20 cellular contexts compared by ENCODE assay signal in the genomic region with DNA sequence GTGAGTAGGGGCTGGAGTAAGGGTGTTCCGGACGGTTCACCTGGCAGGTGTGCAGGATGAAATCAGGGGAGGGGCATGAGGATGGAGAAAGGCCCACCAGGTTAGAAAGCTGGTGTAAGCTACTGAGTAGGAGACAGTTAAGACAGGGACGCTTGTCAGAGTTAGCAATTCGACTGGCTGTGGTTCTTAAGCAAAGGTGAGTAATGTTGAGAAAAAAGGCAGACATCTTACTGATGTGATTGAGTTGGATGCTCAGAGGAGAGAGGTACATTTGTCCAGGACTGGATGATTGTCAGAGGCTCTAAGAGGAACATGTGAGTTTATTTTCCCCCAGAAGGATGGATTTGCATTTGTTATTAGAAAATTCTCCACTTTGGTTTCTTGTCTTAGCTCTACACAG.
"Had no signal": no experiment of that assay in that cellular context is flagged by ENCODE, and none has a peak within 500 bp of the region (broad histone marks: within the 10 kb centered on the region; RNA-seq: fewer than 3 reads in every experiment).

No MANE protein-coding gene starts in this region.

- H3K4me3 Mint-ChIP-seq: activated CD4-positive, alpha-beta memory T cell treated with anti-CD3 and anti-CD28 coated beads for 36 hours; activated naive CD4-positive, alpha-beta T cell treated with anti-CD3 and anti-CD28 coated beads, Interleukin-2, amount 10 ng/mL, durations not matched to agents 7 days and 5 days; central memory CD8-positive, alpha-beta T cell; natural killer cell; stimulated activated naive CD8-positive, alpha-beta T cell treated with anti-CD3 and anti-CD28 coated beads, Interleukin-15, Interleukin-2, amounts not matched to agents 100 ng/mL and 50 ng/mL, for 24 hours had no signal

- H3K4me3 ChIP-seq: adrenal gland, breast epithelium, lung, psoas muscle, right atrium auricular region, tibial artery had no signal

- FAIRE-seq: colon had no signal

- H3K36me3 Mint-ChIP-seq: activated CD4-positive, alpha-beta memory T cell treated with anti-CD3 and anti-CD28 coated beads for 36 hours; natural killer cell had no signal

- H3K4me1 ChIP-seq: psoas muscle had no signal

- H3K27me3 ChIP-seq: adrenal gland, breast epithelium, foreskin keratinocyte, right atrium auricular region, tibial artery had no signal

- H3K9me3 Mint-ChIP-seq: activated CD4-positive, alpha-beta memory T cell treated with anti-CD3 and anti-CD28 coated beads for 36 hours; activated naive CD4-positive, alpha-beta T cell treated with anti-CD3 and anti-CD28 coated beads, Interleukin-2, amount 10 ng/mL, durations not matched to agents 7 days and 5 days; central memory CD8-positive, alpha-beta T cell; natural killer cell; stimulated activated naive CD8-positive, alpha-beta T cell treated with anti-CD3 and anti-CD28 coated beads, Interleukin-15, Interleukin-2, amounts not matched to agents 100 ng/mL and 50 ng/mL, for 24 hours had no signal

- H3K27ac Mint-ChIP-seq: activated CD4-positive, alpha-beta memory T cell treated with anti-CD3 and anti-CD28 coated beads for 36 hours; activated naive CD4-positive, alpha-beta T cell treated with anti-CD3 and anti-CD28 coated beads, Interleukin-2, amount 10 ng/mL, durations not matched to agents 7 days and 5 days; stimulated activated naive CD8-positive, alpha-beta T cell treated with anti-CD3 and anti-CD28 coated beads, Interleukin-15, Interleukin-2, amounts not matched to agents 100 ng/mL and 50 ng/mL, for 24 hours had no signal

- ATAC-seq: foreskin keratinocyte, left lobe of liver, natural killer cell, psoas muscle had no signal

- H3K36me3 ChIP-seq: adrenal gland, breast epithelium, right atrium auricular region, tibial artery had no signal

- H3K9me3 ChIP-seq: adrenal gland, breast epithelium, psoas muscle, right atrium auricular region, tibial artery had no signal

- DNase-seq: activated CD4-positive, alpha-beta memory T cell treated with anti-CD3 and anti-CD28 coated beads for 36 hours; activated CD4-positive, alpha-beta T cell treated with anti-CD3 and anti-CD28 coated beads for 4 hours; activated effector memory CD4-positive, alpha-beta T cell treated with Interleukin-2 at 50 U/mL for 16 hours; activated naive CD4-positive, alpha-beta T cell treated with anti-CD3 and anti-CD28 coated beads, Interleukin-2, amount 10 ng/mL, durations not matched to agents 7 days and 5 days; adrenal gland; effector memory CD4-positive, alpha-beta T cell; foreskin keratinocyte; natural killer cell; psoas muscle; stimulated activated CD4-positive, alpha-beta T cell treated with anti-CD3 and anti-CD28 coated beads, Interleukin-4, amount 100 ng/mL, for 24 hours; T-helper 1 cell; T-helper 9 cell; tibial artery had no signal

- H3K27ac ChIP-seq: adrenal gland, breast epithelium, foreskin keratinocyte, psoas muscle, right atrium auricular region, tibial artery had no signal

- H3K27me3 Mint-ChIP-seq: activated CD4-positive, alpha-beta memory T cell treated with anti-CD3 and anti-CD28 coated beads for 36 hours; activated naive CD4-positive, alpha-beta T cell treated with anti-CD3 and anti-CD28 coated beads, Interleukin-2, amount 10 ng/mL, durations not matched to agents 7 days and 5 days; central memory CD8-positive, alpha-beta T cell; stimulated activated naive CD8-positive, alpha-beta T cell treated with anti-CD3 and anti-CD28 coated beads, Interleukin-15, Interleukin-2, amounts not matched to agents 100 ng/mL and 50 ng/mL, for 24 hours had no signal
